In genomic region chr2:150620371-150620770, GRCh38 we compare ENCODE assay signal across 17 cellular contexts.
A peak's percentile ranks its signal among the peaks of the same experiment; 100 is the strongest.
DNase-seq lines count a peak whose midpoint lies in the region; ATAC-seq and TF ChIP-seq lines count a peak whose summit lies in the region.
"Had no signal": no experiment of that assay in that cellular context is flagged by ENCODE, and none has a peak within 500 bp of the region (broad histone marks: within the 10 kb centered on the region; RNA-seq: fewer than 3 reads in every experiment).

No MANE protein-coding gene starts in this region.

- no peak overlapping the region for H3K4me3 ChIP-seq in astrocyte of the spinal cord (ENCODE audit: low read depth, low read length)
- H3K4me3 ChIP-seq in hepatocyte: no peak overlapping the region
- no peak overlapping the region for H3K4me3 ChIP-seq in skeletal muscle satellite cell (ENCODE audit: low read length)
- H3K4me3 ChIP-seq: K562 had no signal

- H3K9ac ChIP-seq in skeletal muscle satellite cell (ENCODE audit: low read depth, low read length): peak overlapping the region; percentile 54

- H3K36me3 ChIP-seq in hepatocyte (replicated peaks; ENCODE audit: insufficient read depth, low read depth): no peaks in the 10 kb centered on the region
- H3K36me3 ChIP-seq in skeletal muscle satellite cell (ENCODE audit: insufficient read depth, low read length): no peaks in the 10 kb centered on the region

- H3K27ac ChIP-seq in hepatocyte: peak overlapping the region; percentile 62

- no peak overlapping the region for H3K4me2 ChIP-seq in hepatocyte
- H3K4me2 ChIP-seq in skeletal muscle satellite cell (ENCODE audit: low read length): peak overlapping the region; percentile 43

- WGBS in hepatocyte (ENCODE audit: low lambda C conversion rate, missing lambda C conversion rate): 19% methylated on average over 1 of the region's 1 CpG

- no peaks in the 10 kb centered on the region for H3K9me2 ChIP-seq in hepatocyte (replicated peaks; ENCODE audit: insufficient read depth)

- H3K27me3 ChIP-seq in hepatocyte (no peaks in the 10 kb centered on the region), skeletal muscle satellite cell (ENCODE audit: control insufficient read depth, insufficient read depth, low read length) (no peaks in the 10 kb centered on the region)

- no peak for ATAC-seq in HG02623 (IDR thresholded peaks at IDR 0.05; ENCODE audit: unreplicated experiment)
- ATAC-seq: K562, natural killer cell had no signal

- H3K9me3 ChIP-seq in hepatocyte (ENCODE audit: low read depth): no peaks in the 10 kb centered on the region
- H3K9me3 ChIP-seq in skeletal muscle satellite cell (replicated peaks; ENCODE audit: low read length): no peaks in the 10 kb centered on the region

- H3K4me1 ChIP-seq in hepatocyte (ENCODE audit: insufficient read depth) (peaks cover 16% of the 10 kb centered on the region), skeletal muscle satellite cell (ENCODE audit: control insufficient read depth, insufficient read depth, low read length) (peaks cover 74% of the 10 kb centered on the region)

- in situ Hi-C loops in astrocyte of the spinal cord (cut with HindIII; ENCODE audit: low sequenced_read_pairs): no loop called here

- peak; percentile 36 for DNase-seq in HCEC 1CT
- peak; percentile 39 for DNase-seq in astrocyte of the spinal cord (ENCODE audit: low read depth, low spot score)
- no peak for DNase-seq in hepatocyte (ENCODE audit: low spot score)
- DNase-seq in NCI-H2081 (lab: John Stamatoyannopoulos, UW): no peak
- DNase-seq in globus pallidus (ENCODE audit: low spot score): no peak
- no peak for DNase-seq in mesenteric fat pad (ENCODE audit: low spot score)
- DNase-seq: activated CD4-positive, alpha-beta T cell treated with anti-CD3 and anti-CD28 coated beads, Interleukin-2, amount 50 U/mL, for 4 hours; caudate nucleus; effector memory CD4-positive, alpha-beta T cell; H9; natural killer cell; NCI-H1092; NCI-H2171 treated with DMSO at 0.1 percent for 48 hours; NCI-H748 treated with DMSO at 0.1 percent for 48 hours had no signal

- H2AFZ ChIP-seq in hepatocyte: no peak overlapping the region

- H3K79me2 ChIP-seq in hepatocyte: no peaks in the 10 kb centered on the region

- H4K20me1 ChIP-seq in hepatocyte (ENCODE audit: insufficient read depth, poor library complexity, severe bottlenecking): no peaks in the 10 kb centered on the region

- no peak for TF ChIP-seq CTCF in astrocyte of the spinal cord (IDR thresholded peaks at IDR 0.05; ENCODE audit: low read depth, low read length)
- TF ChIP-seq CTCF in hepatocyte (IDR thresholded peaks at IDR 0.05; ENCODE audit: poor library complexity): no peak

Comparison
In these comparisons a context has a peak if more than half of its experiments do, and no peak if none do; other contexts are left out.
1. DNase-seq: peak in HCEC 1CT (single experiment) and astrocyte of the spinal cord (single experiment); none in hepatocyte (single experiment), NCI-H2081 (0 of 2), globus pallidus (single experiment) and mesenteric fat pad (single experiment).